8 cellular contexts compared by ENCODE assay signal in the genomic region with DNA sequence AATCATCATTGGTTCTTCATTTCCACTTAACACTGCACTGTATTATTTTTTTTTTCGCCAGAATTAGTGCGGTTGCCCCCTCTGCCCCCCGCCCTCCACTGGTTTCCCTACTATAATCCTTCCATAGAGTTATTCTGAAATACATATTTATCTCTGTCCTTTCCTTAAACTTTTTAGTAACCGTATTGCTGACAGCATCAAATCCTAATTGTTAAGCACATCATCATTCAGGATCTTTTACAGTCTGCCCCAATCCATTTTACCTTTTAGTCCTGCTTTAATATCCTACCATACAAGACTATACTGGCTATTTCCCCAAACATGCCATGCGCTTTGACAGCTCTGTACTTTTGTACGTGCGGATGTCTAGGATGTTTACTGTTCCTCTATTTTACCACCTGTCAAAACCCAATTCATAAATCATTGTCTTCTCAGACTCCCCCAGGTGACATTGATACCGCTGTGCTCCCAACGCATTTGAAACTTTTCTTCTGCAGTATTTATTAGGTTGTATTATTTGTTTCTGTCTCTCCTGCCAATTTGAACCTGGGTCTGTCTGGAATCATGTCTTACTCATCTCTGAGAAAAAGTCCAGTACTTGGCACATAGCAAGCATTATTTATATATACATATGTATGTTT. TPM values are rescaled to one million over a fixed set of nuclear protein-coding genes. Genes with fewer than 3 reads are reported as not detected.
A peak's percentile ranks its signal among the peaks of the same experiment; 100 is the strongest.
DNase-seq lines count a peak whose midpoint lies in the region; TF ChIP-seq lines count a peak whose summit lies in the region.

No MANE protein-coding gene starts in this region.

- no peak for TF ChIP-seq EP300 in ovary (IDR thresholded peaks at IDR 0.05)

- H3K4me3 ChIP-seq in epithelial cell of proximal tubule (ENCODE audit: low read depth, low read length) (peak overlapping the region; percentile 83), ovary (peak overlapping the region; percentile 98)

- H3K27ac Mint-ChIP-seq in activated naive CD4-positive, alpha-beta T cell treated with anti-CD3 and anti-CD28 coated beads, Interleukin-2, amount 50 U/mL, for 24 hours, result peak overlapping the region; percentile 95

- peaks cover 76% of the 10 kb centered on the region for H3K4me1 Mint-ChIP-seq in activated naive CD4-positive, alpha-beta T cell treated with anti-CD3 and anti-CD28 coated beads, Interleukin-2, amount 50 U/mL, for 24 hours

- H3K36me3 ChIP-seq in ovary, result no peaks in the 10 kb centered on the region

- WGBS in ovary, 3 donors, result 0 to 1% (median 1%) methylated on average over 9 of the region's 9 CpGs

- no peaks in the 10 kb centered on the region for H3K9me3 Mint-ChIP-seq in activated naive CD4-positive, alpha-beta T cell treated with anti-CD3 and anti-CD28 coated beads, Interleukin-2, amount 50 U/mL, for 24 hours

- TF ChIP-seq POLR2A in ovary (IDR thresholded peaks at IDR 0.05), result no peak

- peak overlapping the region; percentile 97 for H3K4me3 Mint-ChIP-seq in activated naive CD4-positive, alpha-beta T cell treated with anti-CD3 and anti-CD28 coated beads, Interleukin-2, amount 50 U/mL, for 24 hours

- intact Hi-C loops in ovary (cut with DNase I), result loop anchor here in 2 of 4 donors (5.0 to 10.0 kb wide), 2 partner anchors 73 to 75 kb away; partner anchors contain the start of gene TM7SF3 (in 2 of the 2)

- no peaks in the 10 kb centered on the region for H3K27me3 ChIP-seq in ovary

- peak overlapping the region in 1 of 2 donors; percentile 93 for H3K27ac ChIP-seq in ovary

- H3K36me3 Mint-ChIP-seq in activated naive CD4-positive, alpha-beta T cell treated with anti-CD3 and anti-CD28 coated beads, Interleukin-2, amount 50 U/mL, for 24 hours, result peaks cover 2% of the 10 kb centered on the region

- TF ChIP-seq CTCF in epithelial cell of proximal tubule (conservative IDR thresholded peaks at IDR 0.05; ENCODE audit: low read depth, low read length) (no peak), ovary (IDR thresholded peaks at IDR 0.05) (no peak)

- peaks cover 5% of the 10 kb centered on the region for H3K4me1 ChIP-seq in ovary (ENCODE audit: insufficient read depth)

- no peaks in the 10 kb centered on the region for H3K9me3 ChIP-seq in ovary

- no peak for DNase-seq in activated naive CD4-positive, alpha-beta T cell (lab: John Stamatoyannopoulos, UW)
- DNase-seq in RPMI8226 (peak; percentile 41), epithelial cell of proximal tubule (ENCODE audit: low read depth) (no peak), ovary (no peak), NCI-H1694 (lab: John Stamatoyannopoulos, UW) (no peak), NCI-H2081 treated with DMSO at 0.1 percent for 48 hours (lab: John Stamatoyannopoulos, UW) (no peak)
- no peak for DNase-seq in stimulated activated CD4-positive, alpha-beta T cell treated with anti-CD3 and anti-CD28 coated beads, Interleukin-12 subunit alpha, Interleukin-12 subunit beta, amount 100 ng/mL, for 4 hours

- H3K27me3 Mint-ChIP-seq in activated naive CD4-positive, alpha-beta T cell treated with anti-CD3 and anti-CD28 coated beads, Interleukin-2, amount 50 U/mL, for 24 hours, result no peaks in the 10 kb centered on the region

RNA-seq across cellular contexts. Expression of gene FGFR1OP2, which starts 1.0 kb away (rescaled TPM):
- total RNA-seq in epithelial cell of proximal tubule (27.3 and 31.2 TPM in 2 replicates), ovary (100 to 1,000 TPM in 1 of 7 donors, 10 to 100 TPM in 6; 67.8 to 150 (median 80.4) TPM)
- polyA plus RNA-seq in ovary, result 10 to 100 TPM; 48.7 to 55.6 TPM

RNA-seq across cellular contexts. Expression of gene INTS13, which starts 1.5 kb away (rescaled TPM):
- 33.6 and 42.6 TPM in 2 replicates for total RNA-seq in epithelial cell of proximal tubule
- 10 to 100 TPM; 11.1 to 18.1 (median 16.3) TPM for total RNA-seq in ovary
- 10 to 100 TPM; 10.4 to 17.7 TPM for polyA plus RNA-seq in ovary
